ENCODE assay signal across 25 cellular contexts in genomic region chr2:34242741-34243123, GRCh38.
DNase-seq lines count a peak whose midpoint lies in the region; ATAC-seq, FAIRE-seq and TF ChIP-seq lines count a peak whose summit lies in the region.
"Had no signal": no experiment of that assay in that cellular context is flagged by ENCODE, and none has a peak within 500 bp of the region (broad histone marks: within the 10 kb centered on the region; RNA-seq: fewer than 3 reads in every experiment).

No MANE protein-coding gene starts in this region.

- no peaks in the 10 kb centered on the region for H3K27me3 Mint-ChIP-seq in brain
- H3K27me3 Mint-ChIP-seq: activated B cell treated with CpG ODN at 0.5 μM for 24 hours; activated naive CD8-positive, alpha-beta T cell treated with anti-CD3 and anti-CD28 coated beads, Interleukin-2, amount 50 U/mL, for 24 hours; dendritic cell treated with granulocyte-macrophage colony-stimulating factor and Interleukin-4, amounts not matched to agents 40 ng/mL and 50 ng/mL, for 4 days; IgD-negative memory B cell; naive thymus-derived CD8-positive, alpha-beta T cell had no signal

- WGBS in right lobe of liver (ENCODE audit: insufficient coverage, low coverage, low lambda C conversion rate, missing lambda C conversion rate), result 20% methylated on average over 3 of the region's 3 CpGs
- WGBS in small intestine, 3 donors, result 7 to 52% (median 18%) methylated on average over 3 of the region's 3 CpGs

- H3K36me3 Mint-ChIP-seq in brain, result no peaks in the 10 kb centered on the region
- H3K36me3 Mint-ChIP-seq: IgD-negative memory B cell; naive thymus-derived CD8-positive, alpha-beta T cell had no signal

- FAIRE-seq in small intestine (lab: Jason Lieb, UNC), result no peak
- FAIRE-seq: endothelial cell of umbilical vein, H54 had no signal

- no peak overlapping the region for H3K4me3 Mint-ChIP-seq in brain
- H3K4me3 Mint-ChIP-seq: activated B cell treated with CpG ODN at 0.5 μM for 24 hours; activated naive CD8-positive, alpha-beta T cell treated with anti-CD3 and anti-CD28 coated beads, Interleukin-2, amount 50 U/mL, for 24 hours; dendritic cell treated with granulocyte-macrophage colony-stimulating factor and Interleukin-4, amounts not matched to agents 40 ng/mL and 50 ng/mL, for 4 days; IgD-negative memory B cell; naive thymus-derived CD8-positive, alpha-beta T cell; T-helper 2 cell treated with Interferon-gamma antibody and Interleukin-4, amounts not matched to agents 5 μg/mL and 100 μg/mL, for 36 hours had no signal

- intact Hi-C loops in right lobe of liver (cut with DNase I), result no loop called here

- H3K4me3 ChIP-seq in right lobe of liver, result no peak overlapping the region
- H3K4me3 ChIP-seq in small intestine (ENCODE audit: low read depth in 1 of 2, low read length in 2 of 2), result no peak overlapping the region
- H3K4me3 ChIP-seq: breast epithelium, heart right ventricle, ovary, sigmoid colon had no signal

- no peaks in the 10 kb centered on the region for H3K27me3 ChIP-seq in right lobe of liver
- H3K27me3 ChIP-seq in small intestine (ENCODE audit: control insufficient read depth in 2 of 2, insufficient read depth in 2 of 2, low read length in 2 of 2), result no peaks in the 10 kb centered on the region
- H3K27me3 ChIP-seq: breast epithelium, heart right ventricle, ovary, sigmoid colon had no signal

- peak overlapping the region in 2 of 3 donors; percentile 25 to 52 for H3K27ac ChIP-seq in right lobe of liver
- no peak overlapping the region for H3K27ac ChIP-seq in small intestine (ENCODE audit: low read depth in 1 of 2, low read length in 1 of 2)
- H3K27ac ChIP-seq: breast epithelium, heart right ventricle, ovary, sigmoid colon had no signal

- peaks cover 12% of the 10 kb centered on the region for H3K4me1 Mint-ChIP-seq in brain
- H3K4me1 Mint-ChIP-seq: activated B cell treated with CpG ODN at 0.5 μM for 24 hours; activated naive CD8-positive, alpha-beta T cell treated with anti-CD3 and anti-CD28 coated beads, Interleukin-2, amount 50 U/mL, for 24 hours; IgD-negative memory B cell; naive thymus-derived CD8-positive, alpha-beta T cell had no signal

- peak overlapping the region; percentile 6 to 56 (median 41) for H3K27ac Mint-ChIP-seq in brain
- H3K27ac Mint-ChIP-seq: activated B cell treated with CpG ODN at 0.5 μM for 24 hours; activated naive CD8-positive, alpha-beta T cell treated with anti-CD3 and anti-CD28 coated beads, Interleukin-2, amount 50 U/mL, for 24 hours; dendritic cell treated with granulocyte-macrophage colony-stimulating factor and Interleukin-4, amounts not matched to agents 40 ng/mL and 50 ng/mL, for 4 days; IgD-negative memory B cell; naive thymus-derived CD8-positive, alpha-beta T cell; T-helper 2 cell treated with Interferon-gamma antibody and Interleukin-4, amounts not matched to agents 5 μg/mL and 100 μg/mL, for 36 hours had no signal

- no peak for TF ChIP-seq POLR2A in right lobe of liver (IDR thresholded peaks at IDR 0.05)

- TF ChIP-seq CTCF in brain (conservative IDR thresholded peaks at IDR 0.05), result no peak
- no peak for TF ChIP-seq CTCF in right lobe of liver (IDR thresholded peaks at IDR 0.05)

- ATAC-seq in right lobe of liver (peak; percentile 53 to 86 (median 68)), HG02973 (IDR thresholded peaks at IDR 0.05; ENCODE audit: unreplicated experiment) (no peak), HG02610 (IDR thresholded peaks at IDR 0.05; ENCODE audit: unreplicated experiment) (no peak), HG02870 (IDR thresholded peaks at IDR 0.05; ENCODE audit: unreplicated experiment) (no peak)
- ATAC-seq: activated naive CD8-positive, alpha-beta T cell treated with anti-CD3 and anti-CD28 coated beads, Interleukin-2, amount 50 U/mL, for 24 hours; heart right ventricle; naive thymus-derived CD8-positive, alpha-beta T cell; SK-N-SH treated with all-trans-retinoic acid at 6 μM for 48 hours had no signal

- H3K36me3 ChIP-seq in right lobe of liver (no peaks in the 10 kb centered on the region), small intestine (ENCODE audit: control insufficient read depth in 2 of 2, insufficient read depth in 2 of 2, low read length in 2 of 2) (no peaks in the 10 kb centered on the region)
- H3K36me3 ChIP-seq: breast epithelium, heart right ventricle, ovary, sigmoid colon had no signal

- H3K9me3 ChIP-seq in right lobe of liver (no peaks in the 10 kb centered on the region), small intestine (ENCODE audit: control insufficient read depth, low read depth) (no peaks in the 10 kb centered on the region)
- H3K9me3 ChIP-seq: breast epithelium, ovary, sigmoid colon had no signal

- peaks cover 0 to 12% (median 6%) of the 10 kb centered on the region in 5 experiments for H3K9me3 Mint-ChIP-seq in brain
- H3K9me3 Mint-ChIP-seq: T-helper 2 cell treated with Interferon-gamma antibody and Interleukin-4, amounts not matched to agents 5 μg/mL and 100 μg/mL, for 36 hours had no signal

- H3K4me1 ChIP-seq in right lobe of liver, result peaks cover 0 to 16% (median 0%) of the 10 kb centered on the region in 4 donors
- H3K4me1 ChIP-seq in small intestine (ENCODE audit: control insufficient read depth in 2 of 2, insufficient read depth in 1 of 2, low read depth in 1 of 2, low read length in 1 of 2), result no peaks in the 10 kb centered on the region
- H3K4me1 ChIP-seq: breast epithelium, heart right ventricle, sigmoid colon had no signal

- DNase-seq in NCI-H524 (lab: John Stamatoyannopoulos, UW), result peak; percentile 39 to 69
- peak in 1 of 3 donors; percentile 81 for DNase-seq in right lobe of liver
- peak; percentile 73 for DNase-seq in small intestine
- no peak for DNase-seq in effector CD8-positive, alpha-beta T cell (lab: John Stamatoyannopoulos, UW)
- DNase-seq: activated B cell treated with CpG ODN at 0.5 μM for 24 hours; activated CD4-positive, alpha-beta T cell treated with anti-CD3 and anti-CD28 coated beads, Interleukin-2, amount 50 U/mL, for 48 hours; activated naive CD8-positive, alpha-beta T cell treated with anti-CD3 and anti-CD28 coated beads, Interleukin-2, amount 50 U/mL, for 24 hours; heart right ventricle; mesendoderm; naive thymus-derived CD8-positive, alpha-beta T cell; NCI-H2081 treated with DMSO at 0.1 percent for 48 hours; sigmoid colon; substantia nigra had no signal

Comparison
In these comparisons a context has a peak if more than half of its experiments do, and no peak if none do; other contexts are left out.
1. ATAC-seq: peak in right lobe of liver (4 of 4); none in HG02973 (single experiment), HG02610 (single experiment) and HG02870 (single experiment).
2. H3K27ac ChIP-seq: peak in right lobe of liver (2 of 3); none in small intestine (0 of 2).